ENCODE assay signal across 9 cellular contexts in genomic region chr15:101168898-101169297, GRCh38.
DNase-seq lines count a peak whose midpoint lies in the region; ATAC-seq and TF ChIP-seq lines count a peak whose summit lies in the region.
"Had no signal": no experiment of that assay in that cellular context is flagged by ENCODE, and none has a peak within 500 bp of the region (broad histone marks: within the 10 kb centered on the region; RNA-seq: fewer than 3 reads in every experiment).

No MANE protein-coding gene starts in this region.

- H3K27ac ChIP-seq in right cardiac atrium (ENCODE audit: low read length): peak overlapping the region; percentile 92
- H3K27ac ChIP-seq in mammary epithelial cell (ENCODE audit: insufficient read depth, low read depth, low read length): peak overlapping the region; percentile 39
- H3K27ac ChIP-seq in aorta (ENCODE audit: low read depth in 1 of 2, low read length in 2 of 2): peak overlapping the region; percentile 47 to 86

- H3K36me3 Mint-ChIP-seq in natural killer cell treated with Interleukin-12 subunit alpha and Interleukin-12 subunit beta and Interleukin-15 and Interleukin-18, amount 100 ng/mL, for 72 hours: peaks cover 28% of the 10 kb centered on the region

- no peak overlapping the region for H2AFZ ChIP-seq in mammary epithelial cell (ENCODE audit: low read depth, low read length)

- peaks cover 10% of the 10 kb centered on the region for H3K4me1 ChIP-seq in right cardiac atrium (ENCODE audit: control insufficient read depth, insufficient read depth, low read length)
- H3K4me1 ChIP-seq in mammary epithelial cell (ENCODE audit: insufficient read depth, low read length): peaks cover 49% of the 10 kb centered on the region
- peaks cover 3 to 4% of the 10 kb centered on the region in 2 donors for H3K4me1 ChIP-seq in aorta (ENCODE audit: control insufficient read depth in 1 of 2, insufficient read depth in 2 of 2, low read length in 2 of 2)

- BruUV-seq in mammary epithelial cell (replicated peaks; lab: Mats Ljungman, UMichigan): no TSS peak

- no peaks in the 10 kb centered on the region for H3K27me3 ChIP-seq in right cardiac atrium (ENCODE audit: control insufficient read depth, insufficient read depth)
- H3K27me3 ChIP-seq in mammary epithelial cell (ENCODE audit: insufficient read depth, low read length): no peaks in the 10 kb centered on the region
- H3K27me3 ChIP-seq in aorta (ENCODE audit: control insufficient read depth in 1 of 2, insufficient read depth in 2 of 2, low read length in 1 of 2): no peaks in the 10 kb centered on the region

- in situ Hi-C loops in mammary epithelial cell (cut with MboI; ENCODE audit: low sequenced_read_pairs in 2 of 2): no loop called here

- CTCF ChIA-PET in mammary epithelial cell (lab: Charles Lee; ENCODE audit: low non-redundant PET): no interaction called here

- no peak for TF ChIP-seq CTCF in mammary epithelial cell (conservative IDR thresholded peaks at IDR 0.05 in 1 of 2, IDR thresholded peaks at IDR 0.05 in 1 of 2; ENCODE audit: extremely low read depth in 1 of 2, insufficient read depth in 1 of 2, low read depth in 1 of 2, low read length in 2 of 2)

- DNase-seq in right cardiac atrium: no peak
- no peak for DNase-seq in left cardiac atrium
- no peak for DNase-seq in mammary epithelial cell
- no peak for DNase-seq in natural killer cell treated with Interleukin-12 subunit alpha and Interleukin-12 subunit beta and Interleukin-15 and Interleukin-18, amount 100 ng/mL, for 72 hours (ENCODE audit: low spot score)
- no peak for DNase-seq in aorta
- DNase-seq in stimulated activated naive CD4-positive, alpha-beta T cell treated with Interleukin-2 at 50 U/mL for 16 hours (lab: John Stamatoyannopoulos, UW): no peak
- DNase-seq: NCI-H524 treated with DMSO at 0.1 percent for 48 hours had no signal

- no peak for ATAC-seq in right cardiac atrium
- ATAC-seq in left cardiac atrium: no peak
- no peak for ATAC-seq in natural killer cell treated with Interleukin-12 subunit alpha and Interleukin-12 subunit beta and Interleukin-15 and Interleukin-18, amount 100 ng/mL, for 72 hours
- no peak for ATAC-seq in aorta (ENCODE audit: low FRiP score)
- ATAC-seq in HG03095 (IDR thresholded peaks at IDR 0.05; ENCODE audit: unreplicated experiment): no peak
- ATAC-seq in GM18870 (IDR thresholded peaks at IDR 0.05; ENCODE audit: unreplicated experiment): no peak

- no peak overlapping the region for H3K9ac ChIP-seq in mammary epithelial cell (ENCODE audit: insufficient read depth, low read length)

- H4K20me1 ChIP-seq in mammary epithelial cell (ENCODE audit: insufficient read depth, low read length): no peaks in the 10 kb centered on the region

- dilution Hi-C loops in mammary epithelial cell (cut with HindIII; ENCODE audit: low sequenced_read_pairs): no loop called here

- intact Hi-C loops in right cardiac atrium (cut with DNase I): no loop called here
- intact Hi-C loops in left cardiac atrium (cut with DNase I): loop anchor here (5.0 to 10.0 kb wide), 2 partner anchors 42 to 76 kb away; no protein-coding TSS in a partner anchor
- intact Hi-C loops in mammary epithelial cell (cut with micrococcal nuclease): no loop called here
- intact Hi-C loops in aorta (cut with DNase I): loop anchor here in 1 of 2 donors (5.0 kb wide), 2 partner anchors 42 to 83 kb away; partner anchors contain the start of gene CHSY1

- H3K4me3 Mint-ChIP-seq in natural killer cell treated with Interleukin-12 subunit alpha and Interleukin-12 subunit beta and Interleukin-15 and Interleukin-18, amount 100 ng/mL, for 72 hours: peak overlapping the region; percentile 75

- WGBS in right cardiac atrium: 95% methylated on average over 4 of the region's 4 CpGs
- WGBS in mammary epithelial cell (ENCODE audit: low coverage, missing lambda C conversion rate): 78% methylated on average over 4 of the region's 4 CpGs
- 88 to 90% methylated on average over 4 of the region's 4 CpGs for WGBS in aorta, 2 donors

- H3K9me3 ChIP-seq in right cardiac atrium (ENCODE audit: control insufficient read depth, low read length) (no peaks in the 10 kb centered on the region), mammary epithelial cell (replicated peaks; ENCODE audit: insufficient read depth, low read length) (peaks cover 19% of the 10 kb centered on the region), aorta (ENCODE audit: control insufficient read depth, low read length) (no peaks in the 10 kb centered on the region)

- H3K4me1 Mint-ChIP-seq in natural killer cell treated with Interleukin-12 subunit alpha and Interleukin-12 subunit beta and Interleukin-15 and Interleukin-18, amount 100 ng/mL, for 72 hours (ENCODE audit: low read depth in 2 of 2): peaks cover 38 to 39% of the 10 kb centered on the region in 2 donors

- peak overlapping the region; percentile 89 to 97 for H3K27ac Mint-ChIP-seq in natural killer cell treated with Interleukin-12 subunit alpha and Interleukin-12 subunit beta and Interleukin-15 and Interleukin-18, amount 100 ng/mL, for 72 hours

- H3K36me3 ChIP-seq in mammary epithelial cell (ENCODE audit: insufficient read depth, low read length): peaks cover 2% of the 10 kb centered on the region
- H3K36me3 ChIP-seq in aorta (ENCODE audit: control insufficient read depth in 1 of 2, insufficient read depth in 2 of 2, low read length in 1 of 2): no peaks in the 10 kb centered on the region

- H3K27me3 Mint-ChIP-seq in natural killer cell treated with Interleukin-12 subunit alpha and Interleukin-12 subunit beta and Interleukin-15 and Interleukin-18, amount 100 ng/mL, for 72 hours: no peaks in the 10 kb centered on the region

- H3K4me2 ChIP-seq in mammary epithelial cell (ENCODE audit: insufficient read depth, low read depth, low read length): no peak overlapping the region

- no peak overlapping the region for H3K4me3 ChIP-seq in right cardiac atrium (ENCODE audit: low read length)
- no peak overlapping the region for H3K4me3 ChIP-seq in mammary epithelial cell (replicated peaks in 1 of 3; ENCODE audit: insufficient read depth in 1 of 3, low read depth in 2 of 3, low read length in 3 of 3)
- H3K4me3 ChIP-seq in aorta (ENCODE audit: low read length in 2 of 2): no peak overlapping the region

- H3K79me2 ChIP-seq in mammary epithelial cell (ENCODE audit: insufficient read depth, low read length): peaks cover 11% of the 10 kb centered on the region

- H3K9me3 Mint-ChIP-seq in natural killer cell treated with Interleukin-12 subunit alpha and Interleukin-12 subunit beta and Interleukin-15 and Interleukin-18, amount 100 ng/mL, for 72 hours: peaks cover 9% of the 10 kb centered on the region

Comparison
In these comparisons a context has a peak if more than half of its experiments do, and no peak if none do; other contexts are left out.
1. intact Hi-C loops: an anchor here in left cardiac atrium (5.0 to 10.0 kb wide); none called in right cardiac atrium and mammary epithelial cell.
2. H3K27ac ChIP-seq: peak in every context shown above with its lines; median percentile 92 in right cardiac atrium; 66 in aorta; 39 in mammary epithelial cell.